ENCODE assay signal across 8 cellular contexts in genomic region chr11:62599069-62599696, GRCh38. TPM values are rescaled to one million over a fixed set of nuclear protein-coding genes. Genes with fewer than 3 reads are reported as not detected.
A peak's percentile ranks its signal among the peaks of the same experiment; 100 is the strongest.
DNase-seq lines count a peak whose midpoint lies in the region; TF ChIP-seq lines count a peak whose summit lies in the region.

No MANE protein-coding gene starts in this region.

- TF ChIP-seq CTCF in Loucy (conservative IDR thresholded peaks at IDR 0.05; ENCODE audit: low read length) = no peak

- peak overlapping the region; percentile 95 for H3K4me2 ChIP-seq in Loucy (ENCODE audit: low read depth, low read length, poor library complexity, severe bottlenecking)

- no peaks in the 10 kb centered on the region for H3K9me3 ChIP-seq in Loucy (ENCODE audit: insufficient read depth, low read depth, low read length)
- no peaks in the 10 kb centered on the region for H3K9me3 ChIP-seq in SJCRH30 (replicated peaks)
- no peaks in the 10 kb centered on the region for H3K9me3 ChIP-seq in subcutaneous abdominal adipose tissue (ENCODE audit: control insufficient read depth in 5 of 5, low read length in 5 of 5)

- no peaks in the 10 kb centered on the region for H3F3A ChIP-seq in Loucy (ENCODE audit: low read depth)

- H3K27ac ChIP-seq in SJCRH30 = no peak overlapping the region
- peak overlapping the region; percentile 93 for H3K27ac ChIP-seq in subcutaneous abdominal adipose tissue (ENCODE audit: low read depth, low read length)

- peaks cover 32% of the 10 kb centered on the region for H4K20me1 ChIP-seq in Loucy (ENCODE audit: insufficient read depth, low read length, poor library complexity, severe bottlenecking)

- H3K79me2 ChIP-seq in Loucy (ENCODE audit: insufficient read depth, low read length) = peaks cover 60% of the 10 kb centered on the region

- DNase-seq in DMS79 treated with DMSO at 0.1 percent for 48 hours (lab: John Stamatoyannopoulos, UW) = peak; percentile 71
- peak; percentile 98 for DNase-seq in H4 (ENCODE audit: low spot score)
- DNase-seq in SJCRH30 = peak; percentile 98 to 99
- peak; percentile 93 for DNase-seq in activated gamma-delta T cell treated with anti-CD3 and anti-CD28 coated beads, Interleukin-2, amount 50 U/mL, for 16 hours (ENCODE audit: low read depth)
- peak; percentile 98 for DNase-seq in foreskin melanocyte
- DNase-seq in non-pigmented ciliary epithelial cell (ENCODE audit: low read depth) = peak; percentile 97

- H3K9ac ChIP-seq in Loucy (ENCODE audit: low read depth, low read length, poor library complexity, severe bottlenecking) (peak overlapping the region; percentile 100), subcutaneous abdominal adipose tissue (ENCODE audit: low read length in 5 of 5) (peak overlapping the region; percentile 43 to 95 (median 91))

- H3K27me3 ChIP-seq in Loucy (ENCODE audit: insufficient read depth, low read length, poor library complexity, severe bottlenecking) (peaks cover 8% of the 10 kb centered on the region), SJCRH30 (no peaks in the 10 kb centered on the region), subcutaneous abdominal adipose tissue (ENCODE audit: control insufficient read depth in 5 of 5, insufficient read depth in 4 of 5, low read length in 5 of 5) (no peaks in the 10 kb centered on the region)

- H2AFZ ChIP-seq in Loucy (ENCODE audit: low read length) = no peak overlapping the region

- H3K36me3 ChIP-seq in Loucy (ENCODE audit: insufficient read depth, low read length) (peaks cover 40% of the 10 kb centered on the region; the same call in 1 of the 2 replicates), SJCRH30 (peaks cover 41% of the 10 kb centered on the region), subcutaneous abdominal adipose tissue (ENCODE audit: control insufficient read depth in 5 of 5, insufficient read depth in 5 of 5, low read length in 5 of 5) (peaks cover 3 to 50% (median 46%) of the 10 kb centered on the region in 5 donors)

- no peaks in the 10 kb centered on the region for H3K9me2 ChIP-seq in Loucy (replicated peaks; ENCODE audit: low read depth, low read length)

- H3K4me1 ChIP-seq in Loucy (ENCODE audit: insufficient read depth, low read length, poor library complexity, severe bottlenecking) (peaks cover 21% of the 10 kb centered on the region), SJCRH30 (peaks cover 12% of the 10 kb centered on the region), subcutaneous abdominal adipose tissue (ENCODE audit: control insufficient read depth in 5 of 5, insufficient read depth in 5 of 5, low read length in 5 of 5) (peaks cover 20 to 55% (median 46%) of the 10 kb centered on the region in 5 donors)

- H3K4me3 ChIP-seq in Loucy (ENCODE audit: low read length, poor library complexity, severe bottlenecking) (peak overlapping the region; percentile 95), SJCRH30 (no peak overlapping the region), subcutaneous abdominal adipose tissue (ENCODE audit: low read depth in 1 of 5, low read length in 5 of 5) (peak overlapping the region; percentile 5 to 89 (median 45))

RNA-seq across cellular contexts. Expression of gene MTA2, which starts 2.5 kb away (rescaled TPM):
- total RNA-seq in H4 (2014; rRNA removed; shearing (Covaris generic)) = 96.1 and 108 TPM in 2 replicates
- 106 and 107 TPM in 2 replicates for total RNA-seq in SJCRH30 (2014; rRNA removed; shearing (Covaris generic))

RNA-seq across cellular contexts. Expression of gene TUT1, which starts 7.9 kb away (rescaled TPM):
- 2.3 and 5.4 TPM in 2 replicates for total RNA-seq in H4 (2014; rRNA removed; shearing (Covaris generic))
- total RNA-seq in SJCRH30 (2014; rRNA removed; shearing (Covaris generic)) = 8.8 and 9.1 TPM in 2 replicates

RNA-seq across cellular contexts. Expression of gene EML3, which starts 13.4 kb away (rescaled TPM):
- 10.1 and 13.8 TPM in 2 replicates for total RNA-seq in H4 (2014; rRNA removed; shearing (Covaris generic))
- total RNA-seq in SJCRH30 (2014; rRNA removed; shearing (Covaris generic)) = 5.8 and 8.9 TPM in 2 replicates

RNA-seq across cellular contexts. Expression of gene ROM1, which starts 13.9 kb away (rescaled TPM):
- total RNA-seq in H4 (2014; rRNA removed; shearing (Covaris generic)) = 4.2 and 11.4 TPM in 2 replicates
- 0.46 and 0.51 TPM in 2 replicates for total RNA-seq in SJCRH30 (2014; rRNA removed; shearing (Covaris generic))

RNA-seq across cellular contexts. Expression of gene B3GAT3, which starts 22.6 kb away (rescaled TPM):
- 13.5 and 26.0 TPM in 2 replicates for total RNA-seq in H4 (2014; rRNA removed; shearing (Covaris generic))
- total RNA-seq in SJCRH30 (2014; rRNA removed; shearing (Covaris generic)) = 23.4 and 28.2 TPM in 2 replicates
